ENCODE assay signal across 19 cellular contexts in the genomic region with DNA sequence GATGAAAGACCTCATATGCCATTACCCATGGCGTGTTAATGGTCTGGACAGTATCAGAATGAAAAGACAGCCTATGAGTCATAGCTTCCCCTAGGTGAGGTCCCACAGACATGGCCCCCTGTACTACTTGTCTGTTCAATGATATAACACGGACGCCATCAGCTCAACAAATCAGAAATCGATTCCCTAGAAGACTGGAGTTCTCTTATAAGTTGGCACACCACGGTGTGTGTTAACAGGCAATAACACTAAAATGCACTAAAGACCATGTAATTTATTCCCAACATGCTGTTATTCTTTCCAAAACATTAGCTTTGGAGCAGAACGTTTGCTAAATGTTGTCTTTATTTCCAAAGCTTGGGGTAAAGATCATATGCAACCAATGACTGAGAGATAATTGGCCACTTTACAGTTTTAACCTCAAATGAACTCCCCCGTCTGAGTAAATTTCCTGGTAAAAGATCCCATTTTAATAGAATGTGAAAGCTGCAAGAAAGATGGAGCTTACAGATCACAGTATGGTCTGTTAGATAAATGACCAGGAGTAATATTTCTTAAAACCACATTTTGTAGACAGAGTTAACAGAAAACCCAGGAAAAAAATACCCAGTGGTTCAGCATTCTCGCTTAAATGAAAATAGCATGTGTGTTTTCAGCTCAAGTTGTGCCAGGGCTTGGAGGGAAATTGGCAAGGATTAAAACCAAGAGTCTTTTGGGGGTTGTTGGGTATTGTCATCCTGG.
"Had no signal": no experiment of that assay in that cellular context is flagged by ENCODE, and none has a peak within 500 bp of the region (broad histone marks: within the 10 kb centered on the region; RNA-seq: fewer than 3 reads in every experiment).

No MANE protein-coding gene starts in this region.

- FAIRE-seq: bronchial epithelial cell, small intestine had no signal

- H3K9me3 ChIP-seq: ovary had no signal

- H3K36me3 ChIP-seq: ovary had no signal

- H3K4me3 ChIP-seq: hepatocyte, lung, ovary, psoas muscle had no signal

- H3K36me3 Mint-ChIP-seq: activated naive CD4-positive, alpha-beta T cell treated with anti-CD3 and anti-CD28 coated beads, Interleukin-2, amount 50 U/mL, for 24 hours; natural killer cell had no signal

- H3K27ac Mint-ChIP-seq: activated naive CD4-positive, alpha-beta T cell treated with anti-CD3 and anti-CD28 coated beads, Interleukin-2, amount 50 U/mL, for 24 hours; activated T-cell treated with anti-CD3 and anti-CD28 coated beads, Interleukin-2, amount 50 U/mL, for 72 hours; natural killer cell had no signal

- DNase-seq: activated CD4-positive, alpha-beta T cell treated with anti-CD3 and anti-CD28 coated beads for 1 hour; activated effector memory CD4-positive, alpha-beta T cell treated with anti-CD3 and anti-CD28 coated beads, Interleukin-2, amount 50 U/mL, for 16 hours; activated T-cell treated with anti-CD3 and anti-CD28 coated beads, Interleukin-2, amount 50 U/mL, for 72 hours; cerebellar nuclear complex; effector memory CD4-positive, alpha-beta T cell; natural killer cell; ovary; psoas muscle; right cardiac atrium; small intestine; stimulated activated CD4-positive, alpha-beta T cell treated with anti-CD3 and anti-CD28 coated beads, Interleukin-15, amount 100 ng/mL, for 24 hours; stimulated activated CD4-positive, alpha-beta T cell treated with anti-CD3 and anti-CD28 coated beads, Interleukin-4, amount 100 ng/mL, for 1 hour; T-helper 1 cell; T-helper 9 cell had no signal

- H3K4me3 Mint-ChIP-seq: activated naive CD4-positive, alpha-beta T cell treated with anti-CD3 and anti-CD28 coated beads, Interleukin-2, amount 50 U/mL, for 24 hours; activated T-cell treated with anti-CD3 and anti-CD28 coated beads, Interleukin-2, amount 50 U/mL, for 72 hours; natural killer cell had no signal

- H3K4me1 Mint-ChIP-seq: activated naive CD4-positive, alpha-beta T cell treated with anti-CD3 and anti-CD28 coated beads, Interleukin-2, amount 50 U/mL, for 24 hours; natural killer cell had no signal

- H3K27ac ChIP-seq: hepatocyte, ovary, psoas muscle, VCaP had no signal
